8 cellular contexts compared by ENCODE assay signal in genomic region chr2:39227628-39228412, GRCh38.
A peak's percentile ranks its signal among the peaks of the same experiment; 100 is the strongest.
DNase-seq lines count a peak whose midpoint lies in the region; ATAC-seq and TF ChIP-seq lines count a peak whose summit lies in the region.

No MANE protein-coding gene starts in this region.

- H3K4me3 ChIP-seq in WERI-Rb-1 (ENCODE audit: low read depth, low read length) = no peak overlapping the region

- peak; percentile 60 for ATAC-seq in HG02981 (IDR thresholded peaks at IDR 0.05; ENCODE audit: unreplicated experiment)

- H3K27ac ChIP-seq in WERI-Rb-1 = no peak overlapping the region

- in situ Hi-C loops in T47D (cut with HindIII; ENCODE audit: low pct_unique_long_range_greater_than_20kb, low sequenced_read_pairs) = no loop called here

- no peaks in the 10 kb centered on the region for H3K27me3 ChIP-seq in WERI-Rb-1 (ENCODE audit: insufficient read depth, low read depth, severe bottlenecking)

- DNase-seq in NK-92 treated with Interleukin-12 subunit alpha and Interleukin-12 subunit beta, amount 100 ng/mL, for 24 hours (lab: John Stamatoyannopoulos, UW) = peak; percentile 35
- no peak for DNase-seq in NK-92 (lab: John Stamatoyannopoulos, UW; ENCODE audit: unreplicated experiment)
- peak; percentile 38 for DNase-seq in NCI-H2107 (lab: John Stamatoyannopoulos, UW)
- DNase-seq in WERI-Rb-1 = peak; percentile 83
- DNase-seq in T47D (ENCODE audit: low read depth in 1 of 2, low spot score in 1 of 2) = peak; percentile 21 to 67
- peak; percentile 75 for DNase-seq in iPS-NIHi7 (ENCODE audit: extremely low spot score)
- DNase-seq in stimulated activated CD4-positive, alpha-beta T cell treated with anti-CD3 and anti-CD28 coated beads, Interleukin-12 subunit alpha, Interleukin-12 subunit beta, amount 100 ng/mL, for 4 hours = peak; percentile 83

- H3K36me3 ChIP-seq in WERI-Rb-1 = no peaks in the 10 kb centered on the region

- peak; percentile 77 for TF ChIP-seq CTCF in WERI-Rb-1 (IDR thresholded peaks at IDR 0.05; ENCODE audit: low read depth, low read length)

- H3K9me3 ChIP-seq in WERI-Rb-1 (ENCODE audit: severe bottlenecking) = no peaks in the 10 kb centered on the region
